ENCODE assay signal across 1 cellular context in the genomic region with DNA sequence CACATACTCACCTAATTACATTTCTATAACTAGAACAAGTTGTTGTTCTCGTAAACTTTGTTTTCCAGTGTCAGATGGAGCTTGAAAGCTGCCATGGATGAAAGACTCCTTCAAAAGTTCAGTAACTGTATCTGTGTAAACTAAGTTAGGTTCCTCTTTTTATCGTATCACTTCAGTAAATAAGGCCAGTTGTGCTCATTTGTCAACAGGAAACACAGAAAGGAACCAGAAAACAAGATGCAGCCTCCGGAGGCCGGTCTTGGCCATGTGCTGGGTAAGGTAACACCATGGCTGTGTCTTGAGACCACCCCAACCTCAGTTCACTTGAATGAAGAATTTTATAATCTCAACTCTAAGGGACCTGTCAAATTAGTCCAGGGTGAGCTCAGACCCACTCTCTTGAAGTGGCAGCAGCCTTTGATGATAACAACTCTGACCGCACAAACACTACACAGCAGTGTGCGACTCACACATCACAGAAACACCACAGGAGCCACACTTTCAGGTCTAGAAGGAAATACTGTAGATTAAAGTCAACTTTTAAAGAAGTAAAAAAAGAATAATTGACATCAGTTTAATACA.
TF ChIP-seq lines count a peak whose summit lies in the region.

No MANE protein-coding gene starts in this region.

TF ChIP-seq in IMR-90, 13 proteins besides CTCF, POLR2A, EP300 and RAD21:
- TF ChIP-seq MAZ (IDR thresholded peaks at IDR 0.05; ENCODE audit: borderline replicate concordance, low read depth, low read length), result no peak
- no peak for TF ChIP-seq CHD1 (IDR thresholded peaks at IDR 0.05; ENCODE audit: low read depth, low read length)
- TF ChIP-seq MXI1 (IDR thresholded peaks at IDR 0.05; ENCODE audit: borderline replicate concordance, low read depth, low read length), result no peak
- TF ChIP-seq NFE2L2 (IDR thresholded peaks at IDR 0.05; ENCODE audit: low read depth, low read length), result no peak
- no peak for TF ChIP-seq CEBPB (IDR thresholded peaks at IDR 0.05; ENCODE audit: low read depth, low read length)
- TF ChIP-seq, protein P1, sequence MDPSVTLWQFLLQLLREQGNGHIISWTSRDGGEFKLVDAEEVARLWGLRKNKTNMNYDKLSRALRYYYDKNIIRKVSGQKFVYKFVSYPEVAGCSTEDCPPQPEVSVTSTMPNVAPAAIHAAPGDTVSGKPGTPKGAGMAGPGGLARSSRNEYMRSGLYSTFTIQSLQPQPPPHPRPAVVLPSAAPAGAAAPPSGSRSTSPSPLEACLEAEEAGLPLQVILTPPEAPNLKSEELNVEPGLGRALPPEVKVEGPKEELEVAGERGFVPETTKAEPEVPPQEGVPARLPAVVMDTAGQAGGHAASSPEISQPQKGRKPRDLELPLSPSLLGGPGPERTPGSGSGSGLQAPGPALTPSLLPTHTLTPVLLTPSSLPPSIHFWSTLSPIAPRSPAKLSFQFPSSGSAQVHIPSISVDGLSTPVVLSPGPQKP (IDR thresholded peaks at IDR 0.05; ENCODE audit: borderline replicate concordance, low read depth, low read length), result no peak
- no peak for TF ChIP-seq RFX5 (IDR thresholded peaks at IDR 0.05; ENCODE audit: low read depth, low read length)
- no peak for TF ChIP-seq MAFK (IDR thresholded peaks at IDR 0.05; ENCODE audit: low read depth, low read length)
- no peak for TF ChIP-seq RCOR1 (IDR thresholded peaks at IDR 0.05; ENCODE audit: insufficient replicate concordance, low read length)
- TF ChIP-seq, protein P2, sequence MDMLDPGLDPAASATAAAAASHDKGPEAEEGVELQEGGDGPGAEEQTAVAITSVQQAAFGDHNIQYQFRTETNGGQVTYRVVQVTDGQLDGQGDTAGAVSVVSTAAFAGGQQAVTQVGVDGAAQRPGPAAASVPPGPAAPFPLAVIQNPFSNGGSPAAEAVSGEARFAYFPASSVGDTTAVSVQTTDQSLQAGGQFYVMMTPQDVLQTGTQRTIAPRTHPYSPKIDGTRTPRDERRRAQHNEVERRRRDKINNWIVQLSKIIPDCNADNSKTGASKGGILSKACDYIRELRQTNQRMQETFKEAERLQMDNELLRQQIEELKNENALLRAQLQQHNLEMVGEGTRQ (IDR thresholded peaks at IDR 0.05; ENCODE audit: low read depth, low read length), result no peak
- no peak for TF ChIP-seq SMC3 (IDR thresholded peaks at IDR 0.05; ENCODE audit: low read depth, low read length)
- TF ChIP-seq FOS (IDR thresholded peaks at IDR 0.05; ENCODE audit: low read depth, low read length), result no peak
